In the genomic region with DNA sequence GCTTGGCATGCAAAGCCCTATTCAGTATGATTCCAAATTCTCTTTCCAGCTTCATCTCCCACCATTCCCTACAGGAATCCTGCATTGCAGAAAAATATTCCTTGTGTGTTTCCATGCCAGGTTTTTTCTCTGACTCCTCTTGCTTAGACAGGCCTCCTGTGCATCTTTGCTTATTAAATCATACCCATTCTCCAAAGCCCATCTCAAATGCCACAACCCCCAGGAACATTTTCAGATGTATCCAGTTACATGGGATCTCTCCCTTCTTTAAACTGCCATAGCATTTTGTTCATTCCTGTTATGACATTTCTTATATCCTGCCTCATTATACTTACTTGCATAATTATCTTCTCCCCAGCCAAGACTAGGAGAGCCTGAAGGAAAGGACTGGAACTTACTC, we compare ENCODE assay signal across 28 cellular contexts.
"Had no signal": no experiment of that assay in that cellular context is flagged by ENCODE, and none has a peak within 500 bp of the region (broad histone marks: within the 10 kb centered on the region; RNA-seq: fewer than 3 reads in every experiment).

No MANE protein-coding gene starts in this region.

- DNase-seq: activated B cell treated with CpG ODN at 0.5 μM for 24 hours; activated CD4-positive, alpha-beta T cell treated with anti-CD3 and anti-CD28 coated beads for 1 hour; activated CD4-positive, alpha-beta T cell treated with anti-CD3 and anti-CD28 coated beads, Interleukin-2, amount 10 ng/mL, durations not matched to agents 24 days and 14 days; activated CD4-positive, alpha-beta T cell treated with anti-CD3 and anti-CD28 coated beads, Interleukin-2, amount 50 U/mL, for 48 hours; activated CD8-positive, alpha-beta memory T cell treated with anti-CD3 and anti-CD28 coated beads, Interleukin-2, amount 10 ng/mL, durations not matched to agents 7 days and 5 days; activated effector memory CD4-positive, alpha-beta T cell treated with Interleukin-2 at 50 U/mL for 16 hours; activated naive CD4-positive, alpha-beta T cell; activated T-cell treated with anti-CD3 and anti-CD28 coated beads, Interleukin-2, amount 50 U/mL, for 24 hours; amniotic stem cell; Karpas-422; NCI-H1048; NCI-H146; NCI-H187 treated with DMSO at 0.1 percent for 48 hours; NCI-H2081 treated with DMSO at 0.1 percent for 48 hours; NCI-H226; NCI-H510A; NCI-H526 treated with DMSO at 0.1 percent for 48 hours; Peyer's patch; Right ventricle myocardium superior; T-helper 17 cell; T-helper 9 cell had no signal

- H3K27ac ChIP-seq: ascending aorta, cardiac muscle cell, Peyer's patch, RWPE1, SJSA1 had no signal

- H3K4me3 Mint-ChIP-seq: activated B cell treated with CpG ODN at 0.5 μM for 24 hours; activated CD4-positive, alpha-beta T cell treated with anti-CD3 and anti-CD28 coated beads, Interleukin-2, amount 10 ng/mL, durations not matched to agents 24 days and 14 days; activated CD8-positive, alpha-beta memory T cell treated with anti-CD3 and anti-CD28 coated beads, Interleukin-2, amount 10 ng/mL, durations not matched to agents 7 days and 5 days; activated naive CD4-positive, alpha-beta T cell treated with anti-CD3 and anti-CD28 coated beads, Interleukin-2, amount 50 U/mL, for 24 hours; activated T-cell treated with anti-CD3 and anti-CD28 coated beads, Interleukin-2, amount 50 U/mL, for 24 hours; activated T-helper 1 cell treated with anti-CD3 and anti-CD28 coated beads, Interleukin-12 subunit alpha, Interleukin-12 subunit beta, Interleukin-2, Interleukin-4 antibody, amounts not matched to agents 30 ng/mL and 10 ng/mL and 1 ng/mL, durations not matched to agents 14 hours and 24 hours and 36 hours; brain; T-helper 17 cell had no signal

- H3K4me1 Mint-ChIP-seq: activated B cell treated with CpG ODN at 0.5 μM for 24 hours; activated CD4-positive, alpha-beta T cell treated with anti-CD3 and anti-CD28 coated beads, Interleukin-2, amount 10 ng/mL, durations not matched to agents 24 days and 14 days; activated CD8-positive, alpha-beta memory T cell treated with anti-CD3 and anti-CD28 coated beads, Interleukin-2, amount 10 ng/mL, durations not matched to agents 7 days and 5 days; activated naive CD4-positive, alpha-beta T cell treated with anti-CD3 and anti-CD28 coated beads, Interleukin-2, amount 50 U/mL, for 24 hours; T-helper 17 cell had no signal

- H3K9me3 Mint-ChIP-seq: activated B cell treated with CpG ODN at 0.5 μM for 24 hours; activated CD4-positive, alpha-beta T cell treated with anti-CD3 and anti-CD28 coated beads, Interleukin-2, amount 10 ng/mL, durations not matched to agents 24 days and 14 days; activated naive CD4-positive, alpha-beta T cell treated with anti-CD3 and anti-CD28 coated beads, Interleukin-2, amount 50 U/mL, for 24 hours; activated T-cell treated with anti-CD3 and anti-CD28 coated beads, Interleukin-2, amount 50 U/mL, for 24 hours; activated T-helper 1 cell treated with anti-CD3 and anti-CD28 coated beads, Interleukin-12 subunit alpha, Interleukin-12 subunit beta, Interleukin-2, Interleukin-4 antibody, amounts not matched to agents 30 ng/mL and 10 ng/mL and 1 ng/mL, durations not matched to agents 14 hours and 24 hours and 36 hours had no signal

- H3K27ac Mint-ChIP-seq: activated B cell treated with CpG ODN at 0.5 μM for 24 hours; activated CD4-positive, alpha-beta T cell treated with anti-CD3 and anti-CD28 coated beads, Interleukin-2, amount 10 ng/mL, durations not matched to agents 24 days and 14 days; activated CD8-positive, alpha-beta memory T cell treated with anti-CD3 and anti-CD28 coated beads, Interleukin-2, amount 10 ng/mL, durations not matched to agents 7 days and 5 days; activated naive CD4-positive, alpha-beta T cell treated with anti-CD3 and anti-CD28 coated beads, Interleukin-2, amount 50 U/mL, for 24 hours; activated T-cell treated with anti-CD3 and anti-CD28 coated beads, Interleukin-2, amount 50 U/mL, for 24 hours; activated T-helper 1 cell treated with anti-CD3 and anti-CD28 coated beads, Interleukin-12 subunit alpha, Interleukin-12 subunit beta, Interleukin-2, Interleukin-4 antibody, amounts not matched to agents 30 ng/mL and 10 ng/mL and 1 ng/mL, durations not matched to agents 14 hours and 24 hours and 36 hours; T-helper 17 cell had no signal

- H3K36me3 Mint-ChIP-seq: activated CD8-positive, alpha-beta memory T cell treated with anti-CD3 and anti-CD28 coated beads, Interleukin-2, amount 10 ng/mL, durations not matched to agents 7 days and 5 days; activated naive CD4-positive, alpha-beta T cell treated with anti-CD3 and anti-CD28 coated beads, Interleukin-2, amount 50 U/mL, for 24 hours; brain had no signal

- H3K4me1 ChIP-seq: ascending aorta, Peyer's patch, SJSA1 had no signal

- H3K4me3 ChIP-seq: ascending aorta, cardiac muscle cell, Peyer's patch, SJSA1 had no signal

- H3K9me3 ChIP-seq: ascending aorta, Peyer's patch, SJSA1 had no signal

- H3K27me3 Mint-ChIP-seq: activated B cell treated with CpG ODN at 0.5 μM for 24 hours; activated CD4-positive, alpha-beta T cell treated with anti-CD3 and anti-CD28 coated beads, Interleukin-2, amount 10 ng/mL, durations not matched to agents 24 days and 14 days; activated CD8-positive, alpha-beta memory T cell treated with anti-CD3 and anti-CD28 coated beads, Interleukin-2, amount 10 ng/mL, durations not matched to agents 7 days and 5 days; activated naive CD4-positive, alpha-beta T cell treated with anti-CD3 and anti-CD28 coated beads, Interleukin-2, amount 50 U/mL, for 24 hours; brain; T-helper 17 cell had no signal

- H3K36me3 ChIP-seq: ascending aorta, cardiac muscle cell, Peyer's patch, SJSA1 had no signal

- H3K27me3 ChIP-seq: ascending aorta, cardiac muscle cell, Peyer's patch, SJSA1 had no signal
